Comparison of ENCODE assay signal across 9 cellular contexts in the genomic region with DNA sequence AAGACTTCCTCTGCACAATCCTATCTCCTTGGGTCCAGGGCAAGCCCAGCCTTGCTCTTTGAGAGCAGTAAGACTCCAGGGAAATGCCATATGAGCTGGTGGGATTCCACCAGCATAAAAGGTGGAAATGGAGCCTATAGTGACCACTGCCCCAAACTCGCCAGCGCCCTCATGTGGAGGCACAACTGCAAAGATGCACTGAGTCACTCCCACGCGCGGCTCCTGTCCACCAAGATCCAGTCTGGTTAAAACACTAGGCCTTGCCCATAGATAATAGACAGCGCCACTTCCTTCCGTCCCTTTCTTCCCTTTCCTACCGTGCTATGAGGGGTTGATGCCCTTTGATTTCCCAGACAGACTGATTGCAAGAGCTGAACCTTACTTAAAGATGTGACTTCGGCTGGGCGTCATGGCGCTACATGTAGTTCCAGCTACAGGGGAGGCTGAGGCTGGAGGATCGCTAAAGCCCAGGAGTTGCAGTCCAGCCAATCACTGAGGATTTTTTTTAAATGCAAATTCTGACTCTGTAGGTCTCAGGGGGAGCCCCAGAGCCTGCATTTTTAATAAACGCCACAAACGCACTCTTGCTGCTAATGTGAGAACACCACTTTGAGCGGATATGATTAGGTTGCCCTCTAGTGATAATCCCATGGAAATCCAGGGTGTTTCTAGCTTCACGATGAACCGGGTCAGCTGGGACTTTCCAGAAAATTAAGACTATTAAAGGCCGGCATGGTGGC.
DNase-seq lines count a peak whose midpoint lies in the region; ATAC-seq and TF ChIP-seq lines count a peak whose summit lies in the region.
"Had no signal": no experiment of that assay in that cellular context is flagged by ENCODE, and none has a peak within 500 bp of the region (broad histone marks: within the 10 kb centered on the region; RNA-seq: fewer than 3 reads in every experiment).

No MANE protein-coding gene starts in this region.

- POLR2A ChIA-PET in WTC11 (lab: Charles Lee), result interaction anchor here (0.6 kb wide), 1 partner anchor 1610 kb away, joined by 4 read pairs; no protein-coding TSS in a partner anchor

- H3K4me3 Mint-ChIP-seq in WTC11 (no peak overlapping the region), type B pancreatic cell (no peak overlapping the region)
- H3K4me3 Mint-ChIP-seq: CD4-positive, alpha-beta memory T cell had no signal

- H3K27me3 Mint-ChIP-seq in WTC11 (ENCODE audit: low read depth), result no peaks in the 10 kb centered on the region
- H3K27me3 Mint-ChIP-seq in type B pancreatic cell, result no peaks in the 10 kb centered on the region

- ATAC-seq in WTC11 (peak; percentile 82), GM19023 (IDR thresholded peaks at IDR 0.05; ENCODE audit: unreplicated experiment) (no peak)

- H3K27ac Mint-ChIP-seq in WTC11, result no peak overlapping the region
- H3K27ac Mint-ChIP-seq in type B pancreatic cell, result no peak overlapping the region
- H3K27ac Mint-ChIP-seq: CD4-positive, alpha-beta memory T cell had no signal

- CTCF ChIA-PET in WTC11 (lab: Charles Lee), result interaction anchor here (0.5 to 1.9 kb wide), 35 partner anchors 9 to 1758 kb away, joined by 3 to 8 read pairs (median 4); no protein-coding TSS in a partner anchor

- no peaks in the 10 kb centered on the region for H3K4me1 Mint-ChIP-seq in WTC11
- H3K4me1 Mint-ChIP-seq in type B pancreatic cell (ENCODE audit: unreplicated experiment), result no peaks in the 10 kb centered on the region

- DNase-seq in NCI-H2107 treated with DMSO at 0.1 percent for 48 hours (lab: John Stamatoyannopoulos, UW; ENCODE audit: unreplicated experiment) (peak; percentile 11), NCI-H2107 (lab: John Stamatoyannopoulos, UW) (no peak), KBM-7 (peak; percentile 47), WTC11 (ENCODE audit: low spot score) (peak; percentile 67), iPS-NIHi7 (ENCODE audit: extremely low spot score) (peak; percentile 72), type B pancreatic cell (ENCODE audit: extremely low spot score, unreplicated experiment) (no peak), SKM-1 (lab: John Stamatoyannopoulos, UW; ENCODE audit: unreplicated experiment) (no peak)

- in situ Hi-C loops in KBM-7 (cut with MboI; ENCODE audit: low pct_unique_long_range_greater_than_20kb, low sequenced_read_pairs), result no loop called here

- H3K9me3 Mint-ChIP-seq in WTC11, result peaks cover 6% of the 10 kb centered on the region; the same call in 1 of the 2 replicates
- H3K9me3 Mint-ChIP-seq in type B pancreatic cell, result no peaks in the 10 kb centered on the region
- H3K9me3 Mint-ChIP-seq: CD4-positive, alpha-beta memory T cell had no signal

- TF ChIP-seq CTCF in WTC11 (IDR thresholded peaks at IDR 0.05) (0 out of 2 replicates have a peak, but pooled peaks have one; percentile 27), type B pancreatic cell (conservative IDR thresholded peaks at IDR 0.05) (peak; percentile 57)

- H3K36me3 Mint-ChIP-seq in WTC11 (no peaks in the 10 kb centered on the region), type B pancreatic cell (no peaks in the 10 kb centered on the region)
- H3K36me3 Mint-ChIP-seq: CD4-positive, alpha-beta memory T cell had no signal

TF ChIP-seq in WTC11, 78 proteins besides CTCF, POLR2A, EP300 and RAD21 (continues in another document):
- TF ChIP-seq ZBTB21 (CRISPR knock-in tag; IDR thresholded peaks at IDR 0.05; ENCODE audit: borderline replicate concordance) (no peak), ERG (CRISPR knock-in tag; IDR thresholded peaks at IDR 0.05) (no peak), ZNF671 (CRISPR knock-in tag; IDR thresholded peaks at IDR 0.05) (no peak), ZNF281 (CRISPR knock-in tag; IDR thresholded peaks at IDR 0.05) (no peak), TEAD1 (CRISPR knock-in tag; IDR thresholded peaks at IDR 0.05) (no peak), ETV6 (CRISPR knock-in tag; IDR thresholded peaks at IDR 0.05) (no peak), HMGA2 (CRISPR knock-in tag; IDR thresholded peaks at IDR 0.05) (no peak), ZNF138 (CRISPR knock-in tag; conservative IDR thresholded peaks at IDR 0.05) (no peak), JUN (CRISPR knock-in tag; IDR thresholded peaks at IDR 0.05) (no peak), OVOL2 (CRISPR knock-in tag; IDR thresholded peaks at IDR 0.05; ENCODE audit: borderline replicate concordance) (no peak), ZBTB43 (CRISPR knock-in tag; IDR thresholded peaks at IDR 0.05) (no peak), JAZF1 (CRISPR knock-in tag; IDR thresholded peaks at IDR 0.05) (no peak), PRRX2 (CRISPR knock-in tag; IDR thresholded peaks at IDR 0.05) (no peak)
- TF ChIP-seq, protein P1, sequence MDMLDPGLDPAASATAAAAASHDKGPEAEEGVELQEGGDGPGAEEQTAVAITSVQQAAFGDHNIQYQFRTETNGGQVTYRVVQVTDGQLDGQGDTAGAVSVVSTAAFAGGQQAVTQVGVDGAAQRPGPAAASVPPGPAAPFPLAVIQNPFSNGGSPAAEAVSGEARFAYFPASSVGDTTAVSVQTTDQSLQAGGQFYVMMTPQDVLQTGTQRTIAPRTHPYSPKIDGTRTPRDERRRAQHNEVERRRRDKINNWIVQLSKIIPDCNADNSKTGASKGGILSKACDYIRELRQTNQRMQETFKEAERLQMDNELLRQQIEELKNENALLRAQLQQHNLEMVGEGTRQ (CRISPR knock-in tag; IDR thresholded peaks at IDR 0.05), result no peak
- TF ChIP-seq, protein P2, sequence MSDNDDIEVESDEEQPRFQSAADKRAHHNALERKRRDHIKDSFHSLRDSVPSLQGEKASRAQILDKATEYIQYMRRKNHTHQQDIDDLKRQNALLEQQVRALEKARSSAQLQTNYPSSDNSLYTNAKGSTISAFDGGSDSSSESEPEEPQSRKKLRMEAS (CRISPR knock-in tag; IDR thresholded peaks at IDR 0.05), result no peak
- TF ChIP-seq, protein P3, sequence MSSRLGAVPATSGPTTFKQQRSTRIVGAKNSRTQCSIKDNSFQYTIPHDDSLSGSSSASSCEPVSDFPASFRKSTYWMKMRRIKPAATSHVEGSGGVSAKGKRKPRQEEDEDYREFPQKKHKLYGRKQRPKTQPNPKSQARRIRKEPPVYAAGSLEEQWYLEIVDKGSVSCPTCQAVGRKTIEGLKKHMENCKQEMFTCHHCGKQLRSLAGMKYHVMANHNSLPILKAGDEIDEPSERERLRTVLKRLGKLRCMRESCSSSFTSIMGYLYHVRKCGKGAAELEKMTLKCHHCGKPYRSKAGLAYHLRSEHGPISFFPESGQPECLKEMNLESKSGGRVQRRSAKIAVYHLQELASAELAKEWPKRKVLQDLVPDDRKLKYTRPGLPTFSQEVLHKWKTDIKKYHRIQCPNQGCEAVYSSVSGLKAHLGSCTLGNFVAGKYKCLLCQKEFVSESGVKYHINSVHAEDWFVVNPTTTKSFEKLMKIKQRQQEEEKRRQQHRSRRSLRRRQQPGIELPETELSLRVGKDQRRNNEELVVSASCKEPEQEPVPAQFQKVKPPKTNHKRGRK (CRISPR knock-in tag; IDR thresholded peaks at IDR 0.05; ENCODE audit: borderline replicate concordance), result no peak

Comparison
In these comparisons a context has a peak if more than half of its experiments do, and no peak if none do; other contexts are left out.
1. DNase-seq: peak in NCI-H2107 treated with DMSO at 0.1 percent for 48 hours (single experiment), KBM-7 (single experiment), WTC11 (single experiment) and iPS-NIHi7 (single experiment); none in NCI-H2107 (single experiment), type B pancreatic cell (single experiment) and SKM-1 (single experiment).